ENCODE assay signal across 8 cellular contexts in the genomic region with DNA sequence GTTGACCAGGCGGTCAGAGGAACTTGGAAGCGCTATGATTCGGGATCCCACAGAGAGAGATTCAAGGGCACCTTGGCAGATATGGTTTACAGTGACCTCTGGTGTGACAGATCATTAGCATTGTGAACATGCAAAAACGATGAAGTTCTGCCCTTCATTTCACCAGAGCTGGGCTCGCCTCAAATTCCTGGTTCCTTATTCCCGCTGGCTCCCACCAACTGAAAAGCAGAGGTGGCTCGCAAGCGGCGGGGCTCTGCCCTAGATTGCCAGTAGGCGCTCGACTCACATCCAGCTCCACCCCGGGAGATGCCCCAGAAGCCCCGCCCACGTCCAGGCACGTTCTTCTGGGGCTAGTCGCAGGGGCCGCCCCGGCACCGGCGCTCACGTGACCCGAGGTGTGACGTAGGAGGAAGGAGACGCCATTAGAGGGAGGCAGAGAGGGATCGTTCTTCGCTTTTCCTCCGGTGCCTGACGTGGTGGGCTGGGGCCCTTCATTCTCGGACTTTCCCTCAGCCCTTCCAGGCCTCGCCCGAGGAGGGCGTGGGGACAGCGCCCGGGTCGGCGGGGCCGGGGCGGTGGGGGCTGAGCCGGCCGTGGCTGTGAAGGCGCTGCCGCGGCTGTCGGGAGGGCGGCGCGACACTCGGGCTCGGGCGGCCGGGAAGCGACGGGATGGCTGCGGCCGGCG. TPM values are rescaled to one million over a fixed set of nuclear protein-coding genes. Genes with fewer than 3 reads are reported as not detected.
A peak's percentile ranks its signal among the peaks of the same experiment; 100 is the strongest.
DNase-seq lines count a peak whose midpoint lies in the region; ATAC-seq and TF ChIP-seq lines count a peak whose summit lies in the region.

A gene with protein sequence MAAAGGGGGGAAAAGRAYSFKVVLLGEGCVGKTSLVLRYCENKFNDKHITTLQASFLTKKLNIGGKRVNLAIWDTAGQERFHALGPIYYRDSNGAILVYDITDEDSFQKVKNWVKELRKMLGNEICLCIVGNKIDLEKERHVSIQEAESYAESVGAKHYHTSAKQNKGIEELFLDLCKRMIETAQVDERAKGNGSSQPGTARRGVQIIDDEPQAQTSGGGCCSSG (plus strand): TSS at position 403 of the 685 bp plus-strand sequence. CDS start 267 bp downstream, at position 670.

- intact Hi-C loops in mucosa of descending colon (cut with DNase I, micrococcal nuclease) = no loop called here

- peaks cover 17% of the 10 kb centered on the region for H3K4me1 ChIP-seq in mucosa of descending colon (ENCODE audit: low read depth)

- peak; percentile 94 for ATAC-seq in GM21529 (IDR thresholded peaks at IDR 0.05; ENCODE audit: unreplicated experiment)
- ATAC-seq in mucosa of descending colon = peak; percentile 98

- peaks cover 26 to 44% (median 30%) of the 10 kb centered on the region in 3 donors for H3K4me1 Mint-ChIP-seq in IgD-negative memory B cell

- TF ChIP-seq CTCF in epithelial cell of esophagus (IDR thresholded peaks at IDR 0.05; ENCODE audit: insufficient read depth, low read depth, low read length, missing control alignments) = peak; percentile 49
- no peak for TF ChIP-seq CTCF in mucosa of descending colon (IDR thresholded peaks at IDR 0.05)

- H3K4me3 ChIP-seq in epithelial cell of esophagus (ENCODE audit: low read length) = peak within 1 kb of the TSS; percentile 92
- peak within 1 kb of the TSS; percentile 71 for H3K4me3 ChIP-seq in mucosa of descending colon

- H3K27me3 Mint-ChIP-seq in IgD-negative memory B cell = peaks cover 2% of the 10 kb centered on the region

- DNase-seq in DMS153 treated with DMSO at 0.1 percent for 48 hours (lab: John Stamatoyannopoulos, UW; ENCODE audit: unreplicated experiment) = peak; percentile 96
- DNase-seq in OCI-M2 (lab: John Stamatoyannopoulos, UW; ENCODE audit: unreplicated experiment) = peak; percentile 66
- peak; percentile 98 for DNase-seq in activated T-cell treated with anti-CD3 and anti-CD28 coated beads for 4 hours
- DNase-seq in epithelial cell of esophagus (ENCODE audit: low read depth) = peak; percentile 99
- peak; percentile 99 to 100 (median 99) for DNase-seq in mucosa of descending colon
- DNase-seq in stimulated activated CD8-positive, alpha-beta memory T cell treated with anti-CD3 and anti-CD28 coated beads, Interleukin-4, amount 100 ng/mL, for 24 hours (ENCODE audit: low read depth) = peak; percentile 99

- H3K4me3 Mint-ChIP-seq in IgD-negative memory B cell = peak within 1 kb of the TSS; percentile 90 to 98 (median 93)

- H3K36me3 ChIP-seq in mucosa of descending colon (ENCODE audit: low read depth) = peaks cover 4% of the 10 kb centered on the region

- peak within 1 kb of the TSS; percentile 95 to 100 (median 99) for H3K27ac Mint-ChIP-seq in IgD-negative memory B cell

- H3K9me3 ChIP-seq in mucosa of descending colon = peaks cover 3% of the 10 kb centered on the region

- H3K36me3 Mint-ChIP-seq in IgD-negative memory B cell = peaks cover 13% of the 10 kb centered on the region

- H3K9me3 Mint-ChIP-seq in IgD-negative memory B cell = peaks cover 0 to 10% (median 4%) of the 10 kb centered on the region in 3 donors

RNA-seq across cellular contexts. Expression of the gene that starts here (rescaled TPM):
- 16.2 TPM for polyA plus RNA-seq in IgD-negative memory B cell
- 10 to 100 TPM; 61.6 to 97.3 (median 63.6) TPM for total RNA-seq in mucosa of descending colon

Comparison
In these comparisons a context has a peak if more than half of its experiments do, and no peak if none do; other contexts are left out.
1. Peak in every context shown above with its lines: DNase-seq, ATAC-seq and H3K4me3 ChIP-seq.